ENCODE assay signal across 1 cellular context in the genomic region with DNA sequence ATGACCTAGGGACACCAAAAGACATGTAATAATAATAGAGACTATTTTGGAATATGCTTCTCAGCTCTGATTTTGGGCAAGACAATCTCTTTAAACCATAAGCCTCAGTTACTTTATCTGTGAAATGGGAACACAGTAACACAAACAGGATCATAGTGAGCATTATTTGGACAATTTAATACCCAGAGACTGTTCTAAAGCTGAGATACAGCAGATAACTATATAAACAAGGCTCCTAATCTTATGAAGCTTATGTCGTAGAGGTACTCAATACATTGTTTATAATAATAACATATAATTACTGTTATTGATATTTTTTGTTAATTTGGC.
TF ChIP-seq lines count a peak whose summit lies in the region.

No MANE protein-coding gene starts in this region.

TF ChIP-seq in GM12878, 131 proteins besides CTCF, POLR2A, EP300 and RAD21:
- no peak for TF ChIP-seq SIN3A (IDR thresholded peaks at IDR 0.05; ENCODE audit: low read depth, low read length)
- TF ChIP-seq, protein P1, sequence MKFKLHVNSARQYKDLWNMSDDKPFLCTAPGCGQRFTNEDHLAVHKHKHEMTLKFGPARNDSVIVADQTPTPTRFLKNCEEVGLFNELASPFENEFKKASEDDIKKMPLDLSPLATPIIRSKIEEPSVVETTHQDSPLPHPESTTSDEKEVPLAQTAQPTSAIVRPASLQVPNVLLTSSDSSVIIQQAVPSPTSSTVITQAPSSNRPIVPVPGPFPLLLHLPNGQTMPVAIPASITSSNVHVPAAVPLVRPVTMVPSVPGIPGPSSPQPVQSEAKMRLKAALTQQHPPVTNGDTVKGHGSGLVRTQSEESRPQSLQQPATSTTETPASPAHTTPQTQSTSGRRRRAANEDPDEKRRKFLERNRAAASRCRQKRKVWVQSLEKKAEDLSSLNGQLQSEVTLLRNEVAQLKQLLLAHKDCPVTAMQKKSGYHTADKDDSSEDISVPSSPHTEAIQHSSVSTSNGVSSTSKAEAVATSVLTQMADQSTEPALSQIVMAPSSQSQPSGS (IDR thresholded peaks at IDR 0.05; ENCODE audit: low read length): peak; percentile 11; the same call in 1 of the 2 replicates
- no peak for TF ChIP-seq SMAD1 (IDR thresholded peaks at IDR 0.05; ENCODE audit: low read depth, partially characterized antibody)
- no peak for TF ChIP-seq CREM (IDR thresholded peaks at IDR 0.05; ENCODE audit: low read depth)
